In the genomic region with DNA sequence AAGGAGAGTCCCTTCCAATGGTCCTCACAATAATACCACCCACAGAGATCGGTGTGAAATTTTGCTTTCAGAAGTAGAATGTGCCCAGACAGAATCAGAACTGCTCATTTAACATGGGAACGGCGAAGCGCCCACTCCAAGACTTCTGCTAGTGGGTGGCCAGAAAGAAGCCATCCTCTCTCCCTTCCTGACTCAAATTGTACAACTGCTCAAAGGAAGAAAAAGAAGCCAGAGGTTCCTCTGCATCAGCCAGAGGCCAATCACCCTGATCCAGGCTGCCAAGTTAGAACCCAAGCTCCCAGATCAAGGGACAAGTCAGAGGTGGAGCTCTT, we compare ENCODE assay signal across 1 cellular context.
TF ChIP-seq lines count a peak whose summit lies in the region.

No MANE protein-coding gene starts in this region.

TF ChIP-seq in endothelial cell of umbilical vein, 7 proteins besides CTCF, POLR2A, EP300 and RAD21:
- TF ChIP-seq JUN (IDR thresholded peaks at IDR 0.05; ENCODE audit: borderline replicate concordance, insufficient read depth, insufficient read length, low read depth) = no peak
- TF ChIP-seq GATA2 (IDR thresholded peaks at IDR 0.05; ENCODE audit: insufficient read depth, insufficient read length, low read depth, low read length) = no peak
- TF ChIP-seq MYC (IDR thresholded peaks at IDR 0.05; ENCODE audit: low read depth, low read length) = no peak
- no peak for TF ChIP-seq EZH2 (IDR thresholded peaks at IDR 0.05; ENCODE audit: borderline replicate concordance, low read depth, low read length, severe bottlenecking)
- TF ChIP-seq, protein P1, sequence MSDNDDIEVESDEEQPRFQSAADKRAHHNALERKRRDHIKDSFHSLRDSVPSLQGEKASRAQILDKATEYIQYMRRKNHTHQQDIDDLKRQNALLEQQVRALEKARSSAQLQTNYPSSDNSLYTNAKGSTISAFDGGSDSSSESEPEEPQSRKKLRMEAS (IDR thresholded peaks at IDR 0.05; ENCODE audit: insufficient read depth, insufficient read length) = no peak
- TF ChIP-seq FOS (IDR thresholded peaks at IDR 0.05; ENCODE audit: borderline replicate concordance, insufficient read depth, low read length) = no peak
- no peak for TF ChIP-seq POLR2AphosphoS5 (IDR thresholded peaks at IDR 0.05; ENCODE audit: insufficient read depth, low read depth, low read length)
